ENCODE assay signal across 1 cellular context in genomic region chr9:123336959-123337358, GRCh38.
TF ChIP-seq lines count a peak whose summit lies in the region.

No MANE protein-coding gene starts in this region.

TF ChIP-seq in H1, 55 proteins besides CTCF, POLR2A, EP300 and RAD21 (continued from another document):
- TF ChIP-seq TAF1 (IDR thresholded peaks at IDR 0.05; ENCODE audit: low read depth, low read length) = no peak
- TF ChIP-seq BRCA1 (IDR thresholded peaks at IDR 0.05; ENCODE audit: low read depth, low read length) = no peak
- no peak for TF ChIP-seq CHD1 (IDR thresholded peaks at IDR 0.05; ENCODE audit: low read depth, low read length)
- TF ChIP-seq RFX5 (IDR thresholded peaks at IDR 0.05; ENCODE audit: borderline replicate concordance, low read depth, low read length) = no peak
- TF ChIP-seq CHD7 (IDR thresholded peaks at IDR 0.05; ENCODE audit: insufficient replicate concordance, low read length) = no peak
- no peak for TF ChIP-seq CBX5 (IDR thresholded peaks at IDR 0.05; ENCODE audit: low read depth, low read length)
- TF ChIP-seq ATF2 (IDR thresholded peaks at IDR 0.05; ENCODE audit: low read length) = no peak
- TF ChIP-seq BCL11A (IDR thresholded peaks at IDR 0.05; ENCODE audit: low read depth in 2 of 2, low read length in 2 of 2) = no peak
- TF ChIP-seq JUND (IDR thresholded peaks at IDR 0.05; ENCODE audit: low read length) = no peak
- no peak for TF ChIP-seq ATF3 (IDR thresholded peaks at IDR 0.05; ENCODE audit: insufficient read depth, low read depth, low read length)
- no peak for TF ChIP-seq SIX5 (IDR thresholded peaks at IDR 0.05; ENCODE audit: low read depth, low read length)
- no peak for TF ChIP-seq KDM5A (IDR thresholded peaks at IDR 0.05; ENCODE audit: low read length)
